10 cellular contexts compared by ENCODE assay signal in genomic region chr17:73289549-73290254, GRCh38. TPM values are rescaled to one million over a fixed set of nuclear protein-coding genes. Genes with fewer than 3 reads are reported as not detected.
DNase-seq lines count a peak whose midpoint lies in the region; ATAC-seq and TF ChIP-seq lines count a peak whose summit lies in the region.
"Had no signal": no experiment of that assay in that cellular context is flagged by ENCODE, and none has a peak within 500 bp of the region (broad histone marks: within the 10 kb centered on the region; RNA-seq: fewer than 3 reads in every experiment).

No MANE protein-coding gene starts in this region.

- TF ChIP-seq CTCF in ascending aorta (IDR thresholded peaks at IDR 0.05) (no peak), right lobe of liver (IDR thresholded peaks at IDR 0.05) (no peak), stomach (IDR thresholded peaks at IDR 0.05) (no peak)

- intact Hi-C loops in ascending aorta (cut with DNase I) (loop anchor here (5.0 kb wide), 4 partner anchors 53 to 1143 kb away; partner anchors contain the start of genes COG1 and GPRC5C), right lobe of liver (cut with DNase I) (no loop called here), stomach (cut with DNase I; ENCODE audit: low total_unique reads) (no loop called here)

- H3K27me3 ChIP-seq in GM23248 (replicated peaks; ENCODE audit: insufficient read depth) (no peaks in the 10 kb centered on the region), ascending aorta (no peaks in the 10 kb centered on the region), right lobe of liver (no peaks in the 10 kb centered on the region), stomach (no peaks in the 10 kb centered on the region)

- no peak for DNase-seq in GM23248
- no peak for DNase-seq in ascending aorta (ENCODE audit: low spot score in 2 of 2)
- peak in 1 of 3 donors; percentile 25 for DNase-seq in right lobe of liver
- no peak for DNase-seq in stomach
- DNase-seq in NCI-H1417 treated with DMSO at 0.1 percent for 48 hours (lab: John Stamatoyannopoulos, UW): no peak
- DNase-seq in activated naive CD8-positive, alpha-beta T cell treated with anti-CD3 and anti-CD28 coated beads for 36 hours: no peak
- no peak for DNase-seq in MV-4-11 (lab: John Stamatoyannopoulos, UW)

- no peak overlapping the region for H3K4me3 Mint-ChIP-seq in activated naive CD8-positive, alpha-beta T cell treated with anti-CD3 and anti-CD28 coated beads for 36 hours

- H3K9me3 Mint-ChIP-seq in activated naive CD8-positive, alpha-beta T cell treated with anti-CD3 and anti-CD28 coated beads for 36 hours: no peaks in the 10 kb centered on the region

- H3K36me3 ChIP-seq in GM23248 (ENCODE audit: low read depth) (no peaks in the 10 kb centered on the region), ascending aorta (peaks cover 16 to 17% of the 10 kb centered on the region in 2 donors), right lobe of liver (peaks cover 0 to 17% (median 12%) of the 10 kb centered on the region in 4 donors), stomach (peaks cover 17 to 22% (median 20%) of the 10 kb centered on the region in 4 donors)

- peak overlapping the region; percentile 14 for H3K4me2 ChIP-seq in GM23248 (ENCODE audit: unreplicated experiment)

- no peaks in the 10 kb centered on the region for H3K9me2 ChIP-seq in GM23248 (ENCODE audit: insufficient read depth)

- H3K4me1 ChIP-seq in GM23248 (ENCODE audit: insufficient read depth): peaks cover 58% of the 10 kb centered on the region
- H3K4me1 ChIP-seq in ascending aorta: peaks cover 34 to 80% of the 10 kb centered on the region in 2 donors
- peaks cover 0 to 83% (median 49%) of the 10 kb centered on the region in 4 donors for H3K4me1 ChIP-seq in right lobe of liver
- peaks cover 98 to 100% (median 100%) of the 10 kb centered on the region in 4 donors for H3K4me1 ChIP-seq in stomach

- no peak overlapping the region for H3K9ac ChIP-seq in GM23248

- H3K4me3 ChIP-seq in GM23248 (no peak overlapping the region), ascending aorta (no peak overlapping the region), right lobe of liver (no peak overlapping the region), stomach (no peak overlapping the region)

- WGBS in GM23248 (ENCODE audit: low coverage in 1 of 2, low lambda C conversion rate in 2 of 2, missing lambda C conversion rate in 2 of 2), 2 experiments: 50 to 52% methylated on average over 7 of the region's 7 CpGs
- 37% methylated on average over 7 of the region's 7 CpGs for WGBS in right lobe of liver (ENCODE audit: insufficient coverage, low coverage, low lambda C conversion rate, missing lambda C conversion rate)
- 40 to 55% (median 46%) methylated on average over 7 of the region's 7 CpGs for WGBS in stomach, 5 donors

- H3F3A ChIP-seq in GM23248 (ENCODE audit: insufficient read depth): peaks cover 37% of the 10 kb centered on the region

- H4K20me1 ChIP-seq in GM23248 (ENCODE audit: insufficient read depth): no peaks in the 10 kb centered on the region

- in situ Hi-C loops in GM23248 (cut with MboI): no loop called here

- H3K27ac ChIP-seq in GM23248: no peak overlapping the region
- peak overlapping the region; percentile 96 to 99 for H3K27ac ChIP-seq in ascending aorta
- H3K27ac ChIP-seq in right lobe of liver: peak overlapping the region; percentile 74 to 97 (median 94)
- H3K27ac ChIP-seq in stomach: peak overlapping the region; percentile 81 to 95 (median 90)

- H3K27ac Mint-ChIP-seq in activated naive CD8-positive, alpha-beta T cell treated with anti-CD3 and anti-CD28 coated beads for 36 hours: no peak overlapping the region

- no peak overlapping the region for H2AFZ ChIP-seq in GM23248

- H3K4me1 Mint-ChIP-seq in activated naive CD8-positive, alpha-beta T cell treated with anti-CD3 and anti-CD28 coated beads for 36 hours: peaks cover 9% of the 10 kb centered on the region

- TF ChIP-seq POLR2A in right lobe of liver (IDR thresholded peaks at IDR 0.05) (no peak), stomach (IDR thresholded peaks at IDR 0.05) (no peak), GM18505 (IDR thresholded peaks at IDR 0.05; ENCODE audit: borderline replicate concordance, extremely low read depth, insufficient read depth, insufficient read length) (no peak)

- H3K9me3 ChIP-seq in GM23248 (ENCODE audit: low read depth): no peaks in the 10 kb centered on the region
- no peaks in the 10 kb centered on the region for H3K9me3 ChIP-seq in ascending aorta
- no peaks in the 10 kb centered on the region for H3K9me3 ChIP-seq in right lobe of liver
- no peaks in the 10 kb centered on the region for H3K9me3 ChIP-seq in stomach

- H3K27me3 Mint-ChIP-seq in activated naive CD8-positive, alpha-beta T cell treated with anti-CD3 and anti-CD28 coated beads for 36 hours: peaks cover 3% of the 10 kb centered on the region

- no peak for TF ChIP-seq EP300 in stomach (IDR thresholded peaks at IDR 0.05)

- H3K79me2 ChIP-seq in GM23248 (ENCODE audit: insufficient read depth): peaks cover 76% of the 10 kb centered on the region

- H3K36me3 Mint-ChIP-seq in activated naive CD8-positive, alpha-beta T cell treated with anti-CD3 and anti-CD28 coated beads for 36 hours: no peaks in the 10 kb centered on the region

- ATAC-seq in right lobe of liver (no peak), GM18505 (IDR thresholded peaks at IDR 0.05; ENCODE audit: unreplicated experiment) (no peak)

RNA-seq across cellular contexts. Expression of gene CDC42EP4, which starts 22.1 kb away (rescaled TPM):
- total RNA-seq in GM23248 (2014; rRNA removed; shearing (Covaris generic)): 30.6 and 34.6 TPM in 2 replicates
- polyA plus RNA-seq in GM23248 (2016; fragmentation: Nextera tagmentation; extraction: Ambion mirVana): 31.2 and 35.4 TPM in 2 replicates
- 104 TPM for total RNA-seq in ascending aorta
- total RNA-seq in right lobe of liver: 10 to 100 TPM; 27.5 to 34.9 (median 30.9) TPM
- 10 to 100 TPM; 44.6 to 93.3 (median 68.9) TPM for total RNA-seq in stomach
- 10 to 100 TPM; 23.2 to 38.3 (median 25.7) TPM for polyA plus RNA-seq in stomach
- total RNA-seq in activated naive CD8-positive, alpha-beta T cell treated with anti-CD3 and anti-CD28 coated beads for 36 hours: under 1 TPM; 0.56 to 0.98 TPM

RNA-seq across cellular contexts. Expression of gene CPSF4L, which starts 28.0 kb away (rescaled TPM):
- total RNA-seq in GM23248 (2014; rRNA removed; shearing (Covaris generic)): not detected in 2 replicates
- polyA plus RNA-seq in GM23248 (2016; fragmentation: Nextera tagmentation; extraction: Ambion mirVana) (not detected in 2 replicates), stomach (not detected)
- total RNA-seq in ascending aorta (not detected), right lobe of liver (not detected), stomach (not detected)
- total RNA-seq in activated naive CD8-positive, alpha-beta T cell treated with anti-CD3 and anti-CD28 coated beads for 36 hours: not detected
- total RNA-seq: epithelial cell of proximal tubule, RPMI7951 had no signal

Comparison
In these comparisons a context has a peak if more than half of its experiments do, and no peak if none do; other contexts are left out.
1. RNA of gene CDC42EP4, which starts 22.1 kb away (total RNA-seq): 104 TPM in ascending aorta (single experiment), 44.6 to 93.3 TPM in stomach, 30.6 to 34.6 TPM in GM23248 and 27.5 to 34.9 TPM in right lobe of liver; 0.56 to 0.98 TPM in activated naive CD8-positive, alpha-beta T cell treated with anti-CD3 and anti-CD28 coated beads for 36 hours; every median in the first group is over 10 times any median in the second.